12 cellular contexts compared by ENCODE assay signal in the genomic region with DNA sequence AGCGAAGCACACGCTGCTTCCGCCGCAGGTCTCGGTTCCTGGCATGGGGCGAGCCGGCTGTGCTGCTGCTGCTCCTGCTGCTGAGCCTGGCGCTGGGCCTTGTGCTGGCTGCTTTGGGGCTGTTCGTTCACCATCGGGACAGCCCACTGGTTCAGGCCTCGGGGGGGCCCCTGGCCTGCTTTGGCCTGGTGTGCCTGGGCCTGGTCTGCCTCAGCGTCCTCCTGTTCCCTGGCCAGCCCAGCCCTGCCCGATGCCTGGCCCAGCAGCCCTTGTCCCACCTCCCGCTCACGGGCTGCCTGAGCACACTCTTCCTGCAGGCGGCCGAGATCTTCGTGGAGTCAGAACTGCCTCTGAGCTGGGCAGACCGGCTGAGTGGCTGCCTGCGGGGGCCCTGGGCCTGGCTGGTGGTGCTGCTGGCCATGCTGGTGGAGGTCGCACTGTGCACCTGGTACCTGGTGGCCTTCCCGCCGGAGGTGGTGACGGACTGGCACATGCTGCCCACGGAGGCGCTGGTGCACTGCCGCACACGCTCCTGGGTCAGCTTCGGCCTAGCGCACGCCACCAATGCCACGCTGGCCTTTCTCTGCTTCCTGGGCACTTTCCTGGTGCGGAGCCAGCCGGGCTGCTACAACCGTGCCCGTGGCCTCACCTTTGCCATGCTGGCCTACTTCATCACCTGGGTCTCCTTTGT. TPM values are rescaled to one million over a fixed set of nuclear protein-coding genes. Genes with fewer than 3 reads are reported as not detected.
DNase-seq lines count a peak whose midpoint lies in the region; ATAC-seq, FAIRE-seq and TF ChIP-seq lines count a peak whose summit lies in the region.
"Had no signal": no experiment of that assay in that cellular context is flagged by ENCODE, and none has a peak within 500 bp of the region (broad histone marks: within the 10 kb centered on the region; RNA-seq: fewer than 3 reads in every experiment).

No MANE protein-coding gene starts in this region.

- no peak overlapping the region for H3K9ac ChIP-seq in GM12878 (ENCODE audit: control insufficient read depth, insufficient read depth, low read length)

- H3K9me3 ChIP-seq in GM12878 (replicated peaks; ENCODE audit: control insufficient read depth, insufficient read depth, low read length) (no peaks in the 10 kb centered on the region), mucosa of descending colon (no peaks in the 10 kb centered on the region)

- TF ChIP-seq EP300 in GM12878 (IDR thresholded peaks at IDR 0.05; ENCODE audit: borderline replicate concordance in 1 of 2, control insufficient read depth in 1 of 2, low read depth in 2 of 2, low read length in 2 of 2), result no peak

- SMC1A ChIA-PET in GM12878 (lab: Charles Lee; ENCODE audit: uncharacterized antibody, unreplicated experiment), result no interaction called here

- H3K4me2 ChIP-seq in GM12878 (ENCODE audit: control insufficient read depth, insufficient read depth), result no peak overlapping the region

- CTCF ChIA-PET in GM12878 (lab: Yijun Ruan, JAX), result no interaction called here

- H4K20me1 ChIP-seq in GM12878 (ENCODE audit: control insufficient read depth, insufficient read depth), result no peaks in the 10 kb centered on the region

- H3K27ac ChIP-seq in GM12878 (ENCODE audit: control insufficient read depth, insufficient read depth), result no peak overlapping the region

- no peak overlapping the region for H2AFZ ChIP-seq in GM12878 (ENCODE audit: control insufficient read depth, low read depth, low read length)

- intact Hi-C loops in GM12878 (cut with micrococcal nuclease; ENCODE audit: unreplicated experiment) (no loop called here), mucosa of descending colon (cut with DNase I, micrococcal nuclease) (no loop called here)

- H3K4me1 ChIP-seq in GM12878 (ENCODE audit: control insufficient read depth, insufficient read depth, low read length) (no peaks in the 10 kb centered on the region), mucosa of descending colon (ENCODE audit: low read depth) (peaks cover 23% of the 10 kb centered on the region)

- RAD21 ChIA-PET in GM12878 (lab: Charles Lee; ENCODE audit: unreplicated experiment), result no interaction called here

- ATAC-seq in GM12878 (no peak), mucosa of descending colon (peak; percentile 4)

- DNase-seq in GM12878 (ENCODE audit: low read depth, low spot score), result no peak
- no peak for DNase-seq in mucosa of descending colon
- DNase-seq in activated CD4-positive, alpha-beta T cell treated with anti-CD3 and anti-CD28 coated beads for 48 hours, result no peak
- DNase-seq in NCI-H748 (lab: John Stamatoyannopoulos, UW; ENCODE audit: unreplicated experiment), result no peak
- DNase-seq: activated CD8-positive, alpha-beta memory T cell treated with anti-CD3 and anti-CD28 coated beads, Interleukin-2, amount 50 U/mL, for 48 hours; activated naive CD4-positive, alpha-beta T cell treated with Interleukin-2 at 50 U/mL for 16 hours; DMS153; Kasumi-1; NCI-H1417; SIG-M5; T1000 had no signal

- TF ChIP-seq CTCF in GM12878 (IDR thresholded peaks at IDR 0.05 in 2 of 3, conservative IDR thresholded peaks at IDR 0.05 in 1 of 3; ENCODE audit: control insufficient read depth in 2 of 3, extremely low read depth in 1 of 3, insufficient read depth in 1 of 3, low read depth in 3 of 3, low read length in 3 of 3) (no peak), mucosa of descending colon (IDR thresholded peaks at IDR 0.05) (no peak)

- H3K36me3 ChIP-seq in GM12878 (ENCODE audit: control insufficient read depth in 2 of 2, insufficient read depth in 2 of 2, low read length in 1 of 2), result peaks cover 0 to 2% of the 10 kb centered on the region in 2 experiments; a peak in 2 of 4 replicates
- no peaks in the 10 kb centered on the region for H3K36me3 ChIP-seq in mucosa of descending colon (ENCODE audit: low read depth)

- 88% methylated on average over 36 of the region's 36 CpGs for WGBS in GM12878 (ENCODE audit: insufficient coverage, insufficient replicate concordance, low lambda C conversion rate, missing lambda C conversion rate)

- no peaks in the 10 kb centered on the region for H3K79me2 ChIP-seq in GM12878 (ENCODE audit: control insufficient read depth, insufficient read depth, low read length)

- in situ Hi-C loops in GM12878 (cut with MboI), result no loop called here

- FAIRE-seq in GM12878 (lab: Jason Lieb, UNC), result no peak
- FAIRE-seq: astrocyte had no signal

- H3K27me3 ChIP-seq in GM12878 (replicated peaks in 1 of 2; ENCODE audit: control insufficient read depth in 2 of 2, insufficient read depth in 2 of 2, low read length in 1 of 2), result no peaks in the 10 kb centered on the region

- POLR2A ChIA-PET in GM12878 (lab: Charles Lee), result no interaction called here

- BruUV-seq in GM12878 (replicated peaks; lab: Mats Ljungman, UMichigan), result no TSS peak

- H3K4me3 ChIP-seq in GM12878 (no peak overlapping the region), mucosa of descending colon (no peak overlapping the region)

- TF ChIP-seq RAD21 in GM12878 (IDR thresholded peaks at IDR 0.05; ENCODE audit: insufficient read depth, low read depth, low read length), result no peak

- TF ChIP-seq POLR2A in GM12878 (IDR thresholded peaks at IDR 0.05; ENCODE audit: low read depth, low read length), result 0 out of 2 replicates have a peak, but pooled peaks have one; percentile 45

RNA-seq across cellular contexts. Expression of a gene that starts 2.6 kb away (rescaled TPM):
- total RNA-seq in GM12878 (2013; cell fraction: nucleolus; rRNA removed), result 0.73 and 1.2 TPM in 2 replicates
- 0.05 and 0.06 TPM in 2 replicates for total RNA-seq in GM12878 (2014; rRNA removed)
- total RNA-seq in GM12878 (2014; rRNA removed; fragmentation: Illumina TruSeq; extraction: Trizol), result 0.04 and 0.05 TPM in 2 replicates
- total RNA-seq in GM12878 (2021), result 0.29 and 0.51 TPM in 2 replicates
- polyA plus RNA-seq in GM12878 (2011; ENCODE audit: low read depth), result 0.20 TPM
- 0.03 and 0.08 TPM in 2 replicates for polyA plus RNA-seq in GM12878 (2011; rRNA removed)
- 0.10 and 0.15 TPM in 2 replicates for polyA plus RNA-seq in GM12878 (2011; cell fraction: cytosol; rRNA removed)
- 2.7 and 2.9 TPM in 2 replicates for polyA plus RNA-seq in GM12878 (2011; cell fraction: nucleus; rRNA removed)
- polyA plus RNA-seq in GM12878 (2012), result 0.46 and 0.62 TPM in 2 replicates
- not detected in 2 replicates for polyA plus RNA-seq in GM12878 (2014; fragmentation: Illumina TruSeq; extraction: Trizol)
- polyA plus RNA-seq in GM12878 (2014; fragmentation: Nextera tagmentation; extraction: Ambion mirVana), result not detected
- 0.19 and 0.41 TPM in 2 replicates for polyA plus RNA-seq in GM12878 (2014; rRNA removed)
- polyA plus RNA-seq in GM12878 (2016; fragmentation: Nextera tagmentation; extraction: Ambion mirVana), result under 1 TPM; 0.08 to 0.38 TPM
- 0.21 TPM in 1 of 2 replicates, not detected in the other for polyA minus RNA-seq in GM12878 (2011; rRNA and poly(A)+ RNA removed)
- 0.27 TPM in 1 of 2 replicates, not detected in the other for polyA minus RNA-seq in GM12878 (2011; cell fraction: cytosol; rRNA and poly(A)+ RNA removed)
- 0.60 and 0.77 TPM in 2 replicates for polyA minus RNA-seq in GM12878 (2011; cell fraction: nucleus; rRNA and poly(A)+ RNA removed)
- 1 to 10 TPM in 1 of 3 donors, under 1 TPM in 2; 0.57 to 1.1 (median 0.96) TPM for total RNA-seq in mucosa of descending colon

RNA-seq across cellular contexts. Expression of a gene that starts 9.1 kb away (rescaled TPM):
- 16.5 and 18.3 TPM in 2 replicates for total RNA-seq in GM12878 (2013; cell fraction: nucleolus; rRNA removed)
- total RNA-seq in GM12878 (2014; rRNA removed), result 16.7 and 21.2 TPM in 2 replicates
- total RNA-seq in GM12878 (2014; rRNA removed; fragmentation: Illumina TruSeq; extraction: Trizol), result 2.8 and 4.3 TPM in 2 replicates
- 19.6 and 20.2 TPM in 2 replicates for total RNA-seq in GM12878 (2021)
- 2.5 TPM for polyA plus RNA-seq in GM12878 (2011; ENCODE audit: low read depth)
- 1.7 and 2.9 TPM in 2 replicates for polyA plus RNA-seq in GM12878 (2011; rRNA removed)
- 6.0 and 10.7 TPM in 2 replicates for polyA plus RNA-seq in GM12878 (2011; cell fraction: cytosol; rRNA removed)
- polyA plus RNA-seq in GM12878 (2011; cell fraction: nucleus; rRNA removed), result 9.1 and 12.3 TPM in 2 replicates
- 10.1 and 10.4 TPM in 2 replicates for polyA plus RNA-seq in GM12878 (2012)
- 1.8 TPM in 1 of 2 replicates, not detected in the other for polyA plus RNA-seq in GM12878 (2014; fragmentation: Illumina TruSeq; extraction: Trizol)
- under 1 TPM; 0.06 to 0.18 TPM for polyA plus RNA-seq in GM12878 (2014; fragmentation: Nextera tagmentation; extraction: Ambion mirVana)
- polyA plus RNA-seq in GM12878 (2014; rRNA removed), result 15.7 and 19.2 TPM in 2 replicates
- 10 to 100 TPM; 17.7 to 24.3 TPM for polyA plus RNA-seq in GM12878 (2016; fragmentation: Nextera tagmentation; extraction: Ambion mirVana)
- 1.8 and 7.2 TPM in 2 replicates for polyA minus RNA-seq in GM12878 (2011; rRNA and poly(A)+ RNA removed)
- 5.3 and 9.6 TPM in 2 replicates for polyA minus RNA-seq in GM12878 (2011; cell fraction: cytosol; rRNA and poly(A)+ RNA removed)
- polyA minus RNA-seq in GM12878 (2011; cell fraction: nucleus; rRNA and poly(A)+ RNA removed), result 11.4 and 14.2 TPM in 2 replicates
- total RNA-seq in mucosa of descending colon, result 10 to 100 TPM; 41.2 to 77.9 (median 55.5) TPM

RNA-seq across cellular contexts. Expression of a gene that starts 9.2 kb away (rescaled TPM):
- total RNA-seq in GM12878 (2013; cell fraction: nucleolus; rRNA removed), result 160 and 166 TPM in 2 replicates
- total RNA-seq in GM12878 (2014; rRNA removed) (86.6 and 98.3 TPM in 2 replicates), GM12878 (2014; rRNA removed; fragmentation: Illumina TruSeq; extraction: Trizol) (36.8 and 41.1 TPM in 2 replicates), GM12878 (2021) (87.3 and 104 TPM in 2 replicates), mucosa of descending colon (100 to 1,000 TPM in 1 of 3 donors, 10 to 100 TPM in 2; 89.9 to 127 (median 95.5) TPM)
- 34.7 TPM for polyA plus RNA-seq in GM12878 (2011; ENCODE audit: low read depth)
- polyA plus RNA-seq in GM12878 (2011; rRNA removed) (43.9 and 78.4 TPM in 2 replicates), GM12878 (2014; fragmentation: Illumina TruSeq; extraction: Trizol) (55.2 and 64.2 TPM in 2 replicates), GM12878 (2014; fragmentation: Nextera tagmentation; extraction: Ambion mirVana) (1 to 10 TPM; 2.5 to 9.4 TPM), GM12878 (2014; rRNA removed) (117 and 130 TPM in 2 replicates), GM12878 (2016; fragmentation: Nextera tagmentation; extraction: Ambion mirVana) (10 to 100 TPM; 77.0 to 79.9 TPM)
- 134 and 137 TPM in 2 replicates for polyA plus RNA-seq in GM12878 (2011; cell fraction: cytosol; rRNA removed)
- polyA plus RNA-seq in GM12878 (2011; cell fraction: nucleus; rRNA removed), result 386 and 456 TPM in 2 replicates
- 77.9 and 92.3 TPM in 2 replicates for polyA plus RNA-seq in GM12878 (2012)
- 67.1 and 96.1 TPM in 2 replicates for polyA minus RNA-seq in GM12878 (2011; rRNA and poly(A)+ RNA removed)
- 30.6 and 47.1 TPM in 2 replicates for polyA minus RNA-seq in GM12878 (2011; cell fraction: cytosol; rRNA and poly(A)+ RNA removed)
- 46.7 and 94.2 TPM in 2 replicates for polyA minus RNA-seq in GM12878 (2011; cell fraction: nucleus; rRNA and poly(A)+ RNA removed)

RNA-seq across cellular contexts. Expression of a gene that starts 15.5 kb away (rescaled TPM):
- 58.9 and 70.1 TPM in 2 replicates for total RNA-seq in GM12878 (2013; cell fraction: nucleolus; rRNA removed)
- total RNA-seq in GM12878 (2014; rRNA removed), result 23.5 and 31.1 TPM in 2 replicates
- 6.1 and 7.5 TPM in 2 replicates for total RNA-seq in GM12878 (2014; rRNA removed; fragmentation: Illumina TruSeq; extraction: Trizol)
- 29.8 and 30.8 TPM in 2 replicates for total RNA-seq in GM12878 (2021)
- 3.9 TPM for polyA plus RNA-seq in GM12878 (2011; ENCODE audit: low read depth)
- 3.6 and 7.3 TPM in 2 replicates for polyA plus RNA-seq in GM12878 (2011; rRNA removed)
- 9.5 and 17.3 TPM in 2 replicates for polyA plus RNA-seq in GM12878 (2011; cell fraction: cytosol; rRNA removed)
- polyA plus RNA-seq in GM12878 (2011; cell fraction: nucleus; rRNA removed), result 104 and 127 TPM in 2 replicates
- 16.5 and 17.7 TPM in 2 replicates for polyA plus RNA-seq in GM12878 (2012)
- 0.48 and 1.6 TPM in 2 replicates for polyA plus RNA-seq in GM12878 (2014; fragmentation: Illumina TruSeq; extraction: Trizol)
- polyA plus RNA-seq in GM12878 (2014; fragmentation: Nextera tagmentation; extraction: Ambion mirVana), result under 1 TPM; 0.10 to 0.53 TPM
- polyA plus RNA-seq in GM12878 (2014; rRNA removed), result 29.6 and 35.6 TPM in 2 replicates
- 1 to 10 TPM; 1.3 to 1.9 TPM for polyA plus RNA-seq in GM12878 (2016; fragmentation: Nextera tagmentation; extraction: Ambion mirVana)
- polyA minus RNA-seq in GM12878 (2011; rRNA and poly(A)+ RNA removed), result 7.3 and 12.8 TPM in 2 replicates
- 10.6 and 10.9 TPM in 2 replicates for polyA minus RNA-seq in GM12878 (2011; cell fraction: cytosol; rRNA and poly(A)+ RNA removed)
- 20.3 and 28.3 TPM in 2 replicates for polyA minus RNA-seq in GM12878 (2011; cell fraction: nucleus; rRNA and poly(A)+ RNA removed)
- 10 to 100 TPM; 51.7 to 95.3 (median 73.1) TPM for total RNA-seq in mucosa of descending colon

RNA-seq across cellular contexts. Expression of a gene that starts 24.7 kb away (rescaled TPM):
- 0.88 and 1.5 TPM in 2 replicates for total RNA-seq in GM12878 (2013; cell fraction: nucleolus; rRNA removed)
- total RNA-seq in GM12878 (2014; rRNA removed) (not detected in 2 replicates), GM12878 (2014; rRNA removed; fragmentation: Illumina TruSeq; extraction: Trizol) (not detected in 2 replicates), GM12878 (2021) (0.29 and 0.54 TPM in 2 replicates), mucosa of descending colon (10 to 100 TPM in 2 of 3 donors, 1 to 10 TPM in 1; 6.8 to 62.1 (median 20.8) TPM)
- polyA plus RNA-seq in GM12878 (2011; ENCODE audit: low read depth), result 0.68 TPM
- polyA plus RNA-seq in GM12878 (2011; rRNA removed) (0.11 and 0.20 TPM in 2 replicates), GM12878 (2014; fragmentation: Illumina TruSeq; extraction: Trizol) (not detected in 2 replicates), GM12878 (2014; fragmentation: Nextera tagmentation; extraction: Ambion mirVana) (not detected), GM12878 (2014; rRNA removed) (0.19 and 0.27 TPM in 2 replicates), GM12878 (2016; fragmentation: Nextera tagmentation; extraction: Ambion mirVana) (under 1 TPM in 1 of 2 experiments, not detected in 1; 0.15 TPM)
- polyA plus RNA-seq in GM12878 (2011; cell fraction: cytosol; rRNA removed), result 0.32 and 0.49 TPM in 2 replicates
- polyA plus RNA-seq in GM12878 (2011; cell fraction: nucleus; rRNA removed), result 1.3 and 2.1 TPM in 2 replicates
- 2.5 and 3.7 TPM in 2 replicates for polyA plus RNA-seq in GM12878 (2012)
- polyA minus RNA-seq in GM12878 (2011; rRNA and poly(A)+ RNA removed), result not detected in 2 replicates
- polyA minus RNA-seq in GM12878 (2011; cell fraction: cytosol; rRNA and poly(A)+ RNA removed), result not detected in 2 replicates
- polyA minus RNA-seq in GM12878 (2011; cell fraction: nucleus; rRNA and poly(A)+ RNA removed), result 0.38 TPM in 1 of 2 replicates, not detected in the other
